7 cellular contexts compared by ENCODE assay signal in the genomic region with DNA sequence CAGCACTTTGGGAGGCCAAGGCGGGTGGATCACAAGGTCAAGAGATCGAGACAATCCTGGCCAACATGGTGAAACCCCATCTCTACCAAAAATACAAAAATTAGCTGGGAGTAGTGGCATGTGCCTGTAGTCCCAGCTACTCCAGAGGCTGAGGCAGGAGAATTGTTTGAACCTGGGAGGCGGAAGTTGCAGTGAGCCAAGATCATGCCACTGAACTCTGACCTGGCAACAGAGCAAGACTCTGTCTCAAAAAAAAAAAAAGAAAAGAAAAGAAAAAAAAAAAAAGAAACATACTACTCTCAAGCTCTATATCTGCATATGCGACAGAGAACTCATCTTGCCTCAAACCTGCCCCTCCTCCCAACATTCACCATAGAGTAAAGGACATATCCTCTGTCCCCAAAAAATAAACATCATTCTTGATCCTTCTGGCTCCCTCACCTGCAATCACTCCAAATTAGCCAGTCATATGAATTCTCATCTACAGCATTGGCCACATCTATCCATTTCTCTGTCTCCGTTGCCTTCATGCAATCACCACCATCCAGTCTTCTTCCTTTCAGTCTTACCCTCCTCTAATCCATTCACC. TPM values are rescaled to one million over a fixed set of nuclear protein-coding genes. Genes with fewer than 3 reads are reported as not detected.
DNase-seq lines count a peak whose midpoint lies in the region; ATAC-seq and TF ChIP-seq lines count a peak whose summit lies in the region.
"Not testable (repeated sequence)": the region's sequence is repeated elsewhere in the genome, so short reads cannot be mapped to it uniquely, and the experiment has no call there.

No MANE protein-coding gene starts in this region.

- H3K36me3 Mint-ChIP-seq in CD8-positive, alpha-beta memory T cell: peaks cover 3 to 24% (median 14%) of the 10 kb centered on the region in 3 donors
- H3K36me3 Mint-ChIP-seq in activated CD4-positive, alpha-beta T cell treated with anti-CD3 and anti-CD28 coated beads for 36 hours (ENCODE audit: low read depth); activated T-helper 17 cell treated with anti-CD3 and anti-CD28 coated beads, Interleukin-2, amount 50 U/mL, for 72 hours (ENCODE audit: low read depth); dendritic cell treated with granulocyte-macrophage colony-stimulating factor and Interleukin-4, amounts not matched to agents 40 ng/mL and 50 ng/mL, for 4 days (ENCODE audit: low read depth); progenitor cell of endocrine pancreas (ENCODE audit: insufficient read depth): not testable (repeated sequence)
- H3K36me3 Mint-ChIP-seq in naive thymus-derived CD4-positive, alpha-beta T cell: peaks cover 0 to 30% (median 12%) of the 10 kb centered on the region in 5 donors

- CTCF ChIA-PET in CD8-positive, alpha-beta memory T cell (lab: Charles Lee); naive thymus-derived CD4-positive, alpha-beta T cell (lab: Charles Lee): not testable (repeated sequence)
- CTCF ChIA-PET in activated CD4-positive, alpha-beta T cell treated with anti-CD3 and anti-CD28 coated beads for 36 hours (lab: Charles Lee): interaction anchor here (2.6 kb wide), 1 partner anchor 21 kb away, joined by 8 read pairs; no protein-coding TSS in a partner anchor

- not testable (repeated sequence) for H3K4me3 ChIP-seq in CD8-positive, alpha-beta memory T cell (ENCODE audit: low read length); naive thymus-derived CD4-positive, alpha-beta T cell (ENCODE audit: low read length)

- not testable (repeated sequence) for H3K4me1 ChIP-seq in CD8-positive, alpha-beta memory T cell (ENCODE audit: insufficient read depth, low read length); naive thymus-derived CD4-positive, alpha-beta T cell (ENCODE audit: control insufficient read depth in 2 of 2, insufficient read depth in 2 of 2, low read length in 2 of 2)

- peak; percentile 4 for ATAC-seq in activated CD4-positive, alpha-beta T cell treated with anti-CD3 and anti-CD28 coated beads for 36 hours
- not testable (repeated sequence) for ATAC-seq in activated T-helper 17 cell treated with anti-CD3 and anti-CD28 coated beads, Interleukin-2, amount 50 U/mL, for 72 hours (replicated peaks); naive thymus-derived CD4-positive, alpha-beta T cell; stimulated activated naive CD8-positive, alpha-beta T cell treated with anti-CD3 and anti-CD28 coated beads, Interleukin-15, amount 100 ng/mL, for 72 hours

- not testable (repeated sequence) for DNase-seq in CD8-positive, alpha-beta memory T cell; activated CD4-positive, alpha-beta T cell treated with anti-CD3 and anti-CD28 coated beads for 36 hours; naive thymus-derived CD4-positive, alpha-beta T cell; progenitor cell of endocrine pancreas (ENCODE audit: low spot score, unreplicated experiment); stimulated activated naive CD8-positive, alpha-beta T cell treated with anti-CD3 and anti-CD28 coated beads, Interleukin-15, amount 100 ng/mL, for 72 hours

- not testable (repeated sequence) for H3K4me3 Mint-ChIP-seq in CD8-positive, alpha-beta memory T cell; activated CD4-positive, alpha-beta T cell treated with anti-CD3 and anti-CD28 coated beads for 36 hours; progenitor cell of endocrine pancreas (ENCODE audit: low read depth)
- peak overlapping the region; percentile 38 for H3K4me3 Mint-ChIP-seq in activated T-helper 17 cell treated with anti-CD3 and anti-CD28 coated beads, Interleukin-2, amount 50 U/mL, for 72 hours
- peak overlapping the region; percentile 35 for H3K4me3 Mint-ChIP-seq in dendritic cell treated with granulocyte-macrophage colony-stimulating factor and Interleukin-4, amounts not matched to agents 40 ng/mL and 50 ng/mL, for 4 days
- peak overlapping the region in 4 of 10 donors; percentile 1 to 14 (median 9) for H3K4me3 Mint-ChIP-seq in naive thymus-derived CD4-positive, alpha-beta T cell
- peak overlapping the region; percentile 55 to 68 for H3K4me3 Mint-ChIP-seq in stimulated activated naive CD8-positive, alpha-beta T cell treated with anti-CD3 and anti-CD28 coated beads, Interleukin-15, amount 100 ng/mL, for 72 hours

- H3K9me3 ChIP-seq in CD8-positive, alpha-beta memory T cell (ENCODE audit: low read length); naive thymus-derived CD4-positive, alpha-beta T cell (ENCODE audit: control insufficient read depth in 2 of 3, low read length in 3 of 3): not testable (repeated sequence)

- H3K27ac ChIP-seq in CD8-positive, alpha-beta memory T cell (ENCODE audit: low read depth, low read length); naive thymus-derived CD4-positive, alpha-beta T cell (ENCODE audit: low read depth, low read length): not testable (repeated sequence)

- H3K27me3 ChIP-seq in CD8-positive, alpha-beta memory T cell (ENCODE audit: insufficient read depth, low read length, poor library complexity, severe bottlenecking); naive thymus-derived CD4-positive, alpha-beta T cell (ENCODE audit: control insufficient read depth in 2 of 2, insufficient read depth in 2 of 2, low read length in 2 of 2): not testable (repeated sequence)

- H3K9me3 Mint-ChIP-seq in CD8-positive, alpha-beta memory T cell; activated CD4-positive, alpha-beta T cell treated with anti-CD3 and anti-CD28 coated beads for 36 hours (ENCODE audit: low read depth); activated T-helper 17 cell treated with anti-CD3 and anti-CD28 coated beads, Interleukin-2, amount 50 U/mL, for 72 hours; dendritic cell treated with granulocyte-macrophage colony-stimulating factor and Interleukin-4, amounts not matched to agents 40 ng/mL and 50 ng/mL, for 4 days; naive thymus-derived CD4-positive, alpha-beta T cell; progenitor cell of endocrine pancreas (ENCODE audit: low read depth); stimulated activated naive CD8-positive, alpha-beta T cell treated with anti-CD3 and anti-CD28 coated beads, Interleukin-15, amount 100 ng/mL, for 72 hours: not testable (repeated sequence)

- peaks cover 35 to 57% (median 49%) of the 10 kb centered on the region in 3 donors for H3K4me1 Mint-ChIP-seq in CD8-positive, alpha-beta memory T cell
- peaks cover 41% of the 10 kb centered on the region for H3K4me1 Mint-ChIP-seq in activated CD4-positive, alpha-beta T cell treated with anti-CD3 and anti-CD28 coated beads for 36 hours
- peaks cover 17% of the 10 kb centered on the region for H3K4me1 Mint-ChIP-seq in activated T-helper 17 cell treated with anti-CD3 and anti-CD28 coated beads, Interleukin-2, amount 50 U/mL, for 72 hours
- H3K4me1 Mint-ChIP-seq in dendritic cell treated with granulocyte-macrophage colony-stimulating factor and Interleukin-4, amounts not matched to agents 40 ng/mL and 50 ng/mL, for 4 days (ENCODE audit: low read depth): peaks cover 41% of the 10 kb centered on the region
- peaks cover 23 to 56% (median 43%) of the 10 kb centered on the region in 7 donors for H3K4me1 Mint-ChIP-seq in naive thymus-derived CD4-positive, alpha-beta T cell
- H3K4me1 Mint-ChIP-seq in progenitor cell of endocrine pancreas (ENCODE audit: low read depth): peaks cover 34% of the 10 kb centered on the region
- H3K4me1 Mint-ChIP-seq in stimulated activated naive CD8-positive, alpha-beta T cell treated with anti-CD3 and anti-CD28 coated beads, Interleukin-15, amount 100 ng/mL, for 72 hours: peaks cover 66% of the 10 kb centered on the region

- H3K36me3 ChIP-seq in CD8-positive, alpha-beta memory T cell (ENCODE audit: insufficient read depth, low read length); naive thymus-derived CD4-positive, alpha-beta T cell (ENCODE audit: control insufficient read depth in 2 of 3, insufficient read depth in 3 of 3, low read length in 3 of 3): not testable (repeated sequence)

- POLR2A ChIA-PET in CD8-positive, alpha-beta memory T cell (lab: Charles Lee); activated CD4-positive, alpha-beta T cell treated with anti-CD3 and anti-CD28 coated beads for 36 hours (lab: Charles Lee); naive thymus-derived CD4-positive, alpha-beta T cell (lab: Charles Lee): not testable (repeated sequence)

- not testable (repeated sequence) for H3K27me3 Mint-ChIP-seq in CD8-positive, alpha-beta memory T cell; activated CD4-positive, alpha-beta T cell treated with anti-CD3 and anti-CD28 coated beads for 36 hours; activated T-helper 17 cell treated with anti-CD3 and anti-CD28 coated beads, Interleukin-2, amount 50 U/mL, for 72 hours; dendritic cell treated with granulocyte-macrophage colony-stimulating factor and Interleukin-4, amounts not matched to agents 40 ng/mL and 50 ng/mL, for 4 days; naive thymus-derived CD4-positive, alpha-beta T cell; progenitor cell of endocrine pancreas; stimulated activated naive CD8-positive, alpha-beta T cell treated with anti-CD3 and anti-CD28 coated beads, Interleukin-15, amount 100 ng/mL, for 72 hours

- intact Hi-C loops in activated CD4-positive, alpha-beta T cell treated with anti-CD3 and anti-CD28 coated beads for 36 hours (cut with DNase I, micrococcal nuclease); dendritic cell treated with granulocyte-macrophage colony-stimulating factor and Interleukin-4, amounts not matched to agents 40 ng/mL and 50 ng/mL, for 4 days (cut with micrococcal nuclease); naive thymus-derived CD4-positive, alpha-beta T cell (cut with micrococcal nuclease): not testable (repeated sequence)

- not testable (repeated sequence) for TF ChIP-seq CTCF in progenitor cell of endocrine pancreas (IDR thresholded peaks at IDR 0.05; ENCODE audit: unreplicated experiment)

- H3K27ac Mint-ChIP-seq in CD8-positive, alpha-beta memory T cell: peak overlapping the region in 5 of 8 donors; percentile 0 to 62 (median 5)
- H3K27ac Mint-ChIP-seq in activated CD4-positive, alpha-beta T cell treated with anti-CD3 and anti-CD28 coated beads for 36 hours: peak overlapping the region; percentile 80
- H3K27ac Mint-ChIP-seq in activated T-helper 17 cell treated with anti-CD3 and anti-CD28 coated beads, Interleukin-2, amount 50 U/mL, for 72 hours: peak overlapping the region; percentile 19
- H3K27ac Mint-ChIP-seq in dendritic cell treated with granulocyte-macrophage colony-stimulating factor and Interleukin-4, amounts not matched to agents 40 ng/mL and 50 ng/mL, for 4 days: peak overlapping the region; percentile 47
- H3K27ac Mint-ChIP-seq in naive thymus-derived CD4-positive, alpha-beta T cell: peak overlapping the region in 5 of 9 donors; percentile 22 to 48 (median 28)
- H3K27ac Mint-ChIP-seq in progenitor cell of endocrine pancreas: peak overlapping the region; percentile 77
- H3K27ac Mint-ChIP-seq in stimulated activated naive CD8-positive, alpha-beta T cell treated with anti-CD3 and anti-CD28 coated beads, Interleukin-15, amount 100 ng/mL, for 72 hours: peak overlapping the region in 1 of 2 donors; percentile 3

RNA-seq across cellular contexts. Expression of a gene that starts 7.1 kb away (rescaled TPM):
- 1 to 10 TPM; 6.9 to 7.2 TPM for total RNA-seq in CD8-positive, alpha-beta memory T cell
- polyA plus RNA-seq in CD8-positive, alpha-beta memory T cell: 4.4 TPM
- total RNA-seq in activated CD4-positive, alpha-beta T cell treated with anti-CD3 and anti-CD28 coated beads for 36 hours: 1 to 10 TPM; 4.5 to 5.2 TPM
- total RNA-seq in activated T-helper 17 cell treated with anti-CD3 and anti-CD28 coated beads, Interleukin-2, amount 50 U/mL, for 72 hours: 1 to 10 TPM; 3.2 to 5.3 TPM
- total RNA-seq in naive thymus-derived CD4-positive, alpha-beta T cell: 10 to 100 TPM in 4 of 5 experiments, 1 to 10 TPM in 1; 6.1 to 19.4 (median 15.5) TPM
- polyA plus RNA-seq in naive thymus-derived CD4-positive, alpha-beta T cell: 1 to 10 TPM; 3.8 to 5.4 TPM
- 18.0 and 19.2 TPM in 2 replicates for total RNA-seq in progenitor cell of endocrine pancreas
